ENCODE assay signal across 1 cellular context in the genomic region with DNA sequence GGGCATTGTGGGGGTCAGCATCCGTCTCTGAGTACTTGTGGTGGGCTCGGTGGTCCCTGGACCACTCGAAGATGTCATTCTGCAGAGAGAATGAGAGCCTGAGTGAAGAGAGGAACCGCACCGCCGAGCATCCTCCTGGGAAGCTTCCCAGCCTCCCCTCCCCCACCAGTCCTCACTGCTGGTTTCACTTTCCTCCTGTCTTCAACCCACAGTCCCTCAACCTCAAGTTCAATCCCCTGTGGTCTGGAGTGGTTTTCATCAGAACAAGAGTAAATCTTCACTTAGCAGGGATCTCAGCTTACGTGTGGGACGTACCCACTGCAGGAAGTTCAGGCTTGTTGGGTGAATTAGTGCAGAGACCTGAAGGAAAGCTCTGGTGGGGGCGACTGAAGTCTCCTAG.
TF ChIP-seq lines count a peak whose summit lies in the region.

No MANE protein-coding gene starts in this region.

TF ChIP-seq in HepG2, 621 proteins besides CTCF, POLR2A, EP300 and RAD21 (continued from another document):
- TF ChIP-seq, protein P1, sequence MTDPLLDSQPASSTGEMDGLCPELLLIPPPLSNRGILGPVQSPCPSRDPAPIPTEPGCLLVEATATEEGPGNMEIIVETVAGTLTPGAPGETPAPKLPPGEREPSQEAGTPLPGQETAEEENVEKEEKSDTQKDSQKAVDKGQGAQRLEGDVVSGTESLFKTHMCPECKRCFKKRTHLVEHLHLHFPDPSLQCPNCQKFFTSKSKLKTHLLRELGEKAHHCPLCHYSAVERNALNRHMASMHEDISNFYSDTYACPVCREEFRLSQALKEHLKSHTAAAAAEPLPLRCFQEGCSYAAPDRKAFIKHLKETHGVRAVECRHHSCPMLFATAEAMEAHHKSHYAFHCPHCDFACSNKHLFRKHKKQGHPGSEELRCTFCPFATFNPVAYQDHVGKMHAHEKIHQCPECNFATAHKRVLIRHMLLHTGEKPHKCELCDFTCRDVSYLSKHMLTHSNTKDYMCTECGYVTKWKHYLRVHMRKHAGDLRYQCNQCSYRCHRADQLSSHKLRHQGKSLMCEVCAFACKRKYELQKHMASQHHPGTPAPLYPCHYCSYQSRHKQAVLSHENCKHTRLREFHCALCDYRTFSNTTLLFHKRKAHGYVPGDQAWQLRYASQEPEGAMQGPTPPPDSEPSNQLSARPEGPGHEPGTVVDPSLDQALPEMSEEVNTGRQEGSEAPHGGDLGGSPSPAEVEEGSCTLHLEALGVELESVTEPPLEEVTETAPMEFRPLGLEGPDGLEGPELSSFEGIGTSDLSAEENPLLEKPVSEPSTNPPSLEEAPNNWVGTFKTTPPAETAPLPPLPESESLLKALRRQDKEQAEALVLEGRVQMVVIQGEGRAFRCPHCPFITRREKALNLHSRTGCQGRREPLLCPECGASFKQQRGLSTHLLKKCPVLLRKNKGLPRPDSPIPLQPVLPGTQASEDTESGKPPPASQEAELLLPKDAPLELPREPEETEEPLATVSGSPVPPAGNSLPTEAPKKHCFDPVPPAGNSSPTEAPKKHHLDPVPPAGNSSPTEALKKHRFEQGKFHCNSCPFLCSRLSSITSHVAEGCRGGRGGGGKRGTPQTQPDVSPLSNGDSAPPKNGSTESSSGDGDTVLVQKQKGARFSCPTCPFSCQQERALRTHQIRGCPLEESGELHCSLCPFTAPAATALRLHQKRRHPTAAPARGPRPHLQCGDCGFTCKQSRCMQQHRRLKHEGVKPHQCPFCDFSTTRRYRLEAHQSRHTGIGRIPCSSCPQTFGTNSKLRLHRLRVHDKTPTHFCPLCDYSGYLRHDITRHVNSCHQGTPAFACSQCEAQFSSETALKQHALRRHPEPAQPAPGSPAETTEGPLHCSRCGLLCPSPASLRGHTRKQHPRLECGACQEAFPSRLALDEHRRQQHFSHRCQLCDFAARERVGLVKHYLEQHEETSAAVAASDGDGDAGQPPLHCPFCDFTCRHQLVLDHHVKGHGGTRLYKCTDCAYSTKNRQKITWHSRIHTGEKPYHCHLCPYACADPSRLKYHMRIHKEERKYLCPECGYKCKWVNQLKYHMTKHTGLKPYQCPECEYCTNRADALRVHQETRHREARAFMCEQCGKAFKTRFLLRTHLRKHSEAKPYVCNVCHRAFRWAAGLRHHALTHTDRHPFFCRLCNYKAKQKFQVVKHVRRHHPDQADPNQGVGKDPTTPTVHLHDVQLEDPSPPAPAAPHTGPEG (CRISPR knock-in tag; IDR thresholded peaks at IDR 0.05) = no peak
- TF ChIP-seq ARID2 (CRISPR knock-in tag; IDR thresholded peaks at IDR 0.05; ENCODE audit: borderline replicate concordance) (no peak), ATM (IDR thresholded peaks at IDR 0.05; ENCODE audit: borderline replicate concordance) (no peak), ZNF180 (CRISPR knock-in tag; IDR thresholded peaks at IDR 0.05; ENCODE audit: borderline replicate concordance, low read depth) (no peak), GABPA (IDR thresholded peaks at IDR 0.05; ENCODE audit: low read depth, low read length) (no peak), GABPA (CRISPR knock-in tag; IDR thresholded peaks at IDR 0.05; ENCODE audit: low read depth) (no peak), MIER3 (CRISPR knock-in tag; IDR thresholded peaks at IDR 0.05; ENCODE audit: borderline replicate concordance) (no peak), NR2F2 (IDR thresholded peaks at IDR 0.05; ENCODE audit: borderline replicate concordance, low read depth) (no peak), ZBTB20 (CRISPR knock-in tag; IDR thresholded peaks at IDR 0.05; ENCODE audit: borderline replicate concordance, low read depth) (no peak)
